ENCODE assay signal across 13 cellular contexts in the genomic region with DNA sequence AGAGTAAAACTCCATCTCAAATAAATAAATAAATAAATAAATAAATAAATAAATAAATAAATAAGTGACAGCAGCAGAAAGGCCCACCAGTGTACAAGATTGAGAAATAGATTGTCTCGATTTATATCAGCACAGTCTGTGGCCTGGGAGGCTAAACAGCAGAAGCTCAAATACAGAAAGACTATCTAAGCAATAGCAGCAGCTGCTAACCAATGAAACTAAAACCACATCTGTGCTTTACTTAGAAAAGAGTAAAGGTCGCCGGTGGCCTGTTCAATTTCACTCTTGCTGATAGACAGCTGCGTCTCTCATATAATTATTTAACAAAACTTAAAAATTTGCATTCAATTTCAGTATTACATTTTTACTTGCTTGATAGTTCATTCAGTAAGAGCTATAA.
DNase-seq lines count a peak whose midpoint lies in the region; ATAC-seq, FAIRE-seq and TF ChIP-seq lines count a peak whose summit lies in the region.
"Had no signal": no experiment of that assay in that cellular context is flagged by ENCODE, and none has a peak within 500 bp of the region (broad histone marks: within the 10 kb centered on the region; RNA-seq: fewer than 3 reads in every experiment).

No MANE protein-coding gene starts in this region.

- H3K4me2 ChIP-seq in GM12878 (ENCODE audit: control insufficient read depth, insufficient read depth): no peak overlapping the region
- H3K4me2 ChIP-seq in mesendoderm (ENCODE audit: low read length): no peak overlapping the region

- no peak for FAIRE-seq in GM12878 (lab: Jason Lieb, UNC)

- H4K8ac ChIP-seq in mesendoderm (ENCODE audit: low read depth, low read length): no peak overlapping the region

- no peak overlapping the region for H3K4ac ChIP-seq in mesendoderm (ENCODE audit: low read depth, low read length)

- in situ Hi-C loops in GM12878 (cut with MboI): no loop called here

- no peak overlapping the region for H2AK5ac ChIP-seq in mesendoderm (ENCODE audit: low read length)

- no peak overlapping the region for H3K9ac ChIP-seq in GM12878 (ENCODE audit: control insufficient read depth, insufficient read depth, low read length)
- no peak overlapping the region for H3K9ac ChIP-seq in mesendoderm (ENCODE audit: low read length)

- H3K18ac ChIP-seq in mesendoderm (ENCODE audit: low read length): no peak overlapping the region

- DNase-seq in GM12878 (ENCODE audit: low read depth, low spot score): peak; percentile 3
- DNase-seq in mesendoderm: no peak
- DNase-seq in ureter (ENCODE audit: low spot score): no peak
- DNase-seq in NCI-H187 treated with DMSO at 0.1 percent for 48 hours (lab: John Stamatoyannopoulos, UW): no peak
- DNase-seq: activated naive CD8-positive, alpha-beta T cell treated with anti-CD3 and anti-CD28 coated beads, Interleukin-2, amount 50 U/mL, for 24 hours; hippocampal formation; left lung; SW 1271; testis had no signal

- H4K5ac ChIP-seq in mesendoderm (ENCODE audit: low read length): no peak overlapping the region

- ATAC-seq in GM18909 (IDR thresholded peaks at IDR 0.05; ENCODE audit: poor library complexity, unreplicated experiment): peak; percentile 80
- peak; percentile 93 for ATAC-seq in GM21528 (IDR thresholded peaks at IDR 0.05; ENCODE audit: low FRiP score, unreplicated experiment)
- peak; percentile 96 for ATAC-seq in HG03045 (IDR thresholded peaks at IDR 0.05; ENCODE audit: unreplicated experiment)
- peak; percentile 92 for ATAC-seq in GM12878
- ATAC-seq: activated CD4-positive, CD25-positive, alpha-beta regulatory T cell treated with anti-CD3 and anti-CD28 coated beads, Interleukin-2, amount 50 U/mL, for 24 hours; activated naive CD8-positive, alpha-beta T cell treated with anti-CD3 and anti-CD28 coated beads, Interleukin-2, amount 50 U/mL, for 24 hours; left lung had no signal

- POLR2A ChIA-PET in GM12878 (lab: Charles Lee): no interaction called here

- no peaks in the 10 kb centered on the region for H3K9me3 ChIP-seq in GM12878 (replicated peaks; ENCODE audit: control insufficient read depth, insufficient read depth, low read length)
- H3K9me3 ChIP-seq: left lung, testis had no signal

- CTCF ChIA-PET in GM12878 (lab: Yijun Ruan, JAX): interaction anchor here (0.9 to 1.6 kb wide), 4 partner anchors 8 to 79 kb away, joined by 3 to 8 read pairs (median 4); no protein-coding TSS in a partner anchor

- TF ChIP-seq POLR2A in GM12878 (IDR thresholded peaks at IDR 0.05; ENCODE audit: low read depth, low read length): no peak

- no peaks in the 10 kb centered on the region for H3K79me1 ChIP-seq in mesendoderm (ENCODE audit: low read length)

- WGBS in GM12878 (ENCODE audit: insufficient coverage, insufficient replicate concordance, low lambda C conversion rate, missing lambda C conversion rate): 1% methylated on average over 4 of the region's 4 CpGs
- WGBS in mesendoderm (ENCODE audit: extremely low coverage, insufficient coverage, low lambda C conversion rate): no CpG with 5 or more reads among the region's 4 CpGs

- BruUV-seq in GM12878 (replicated peaks; lab: Mats Ljungman, UMichigan): no TSS peak

- no peaks in the 10 kb centered on the region for H3K27me3 ChIP-seq in GM12878 (replicated peaks in 1 of 2; ENCODE audit: control insufficient read depth in 2 of 2, insufficient read depth in 2 of 2, low read length in 1 of 2)
- no peaks in the 10 kb centered on the region for H3K27me3 ChIP-seq in mesendoderm (ENCODE audit: insufficient read depth, low read length, poor library complexity)
- H3K27me3 ChIP-seq: left lung, testis had no signal

- intact Hi-C loops in GM12878 (cut with micrococcal nuclease; ENCODE audit: unreplicated experiment): no loop called here

- no peaks in the 10 kb centered on the region for H3K36me3 ChIP-seq in GM12878 (ENCODE audit: control insufficient read depth in 2 of 2, insufficient read depth in 2 of 2, low read length in 1 of 2)
- H3K36me3 ChIP-seq in mesendoderm (ENCODE audit: control insufficient read depth, insufficient read depth, low read length): no peaks in the 10 kb centered on the region
- H3K36me3 ChIP-seq: left lung had no signal

- H2BK120ac ChIP-seq in mesendoderm (ENCODE audit: low read depth, low read length): no peak overlapping the region

- no peak overlapping the region for H2AFZ ChIP-seq in GM12878 (ENCODE audit: control insufficient read depth, low read depth, low read length)

- RAD21 ChIA-PET in GM12878 (lab: Charles Lee; ENCODE audit: unreplicated experiment): interaction anchor here (1.1 to 1.4 kb wide), 3 partner anchors 27 to 233 kb away, joined by 4 to 5 read pairs (median 4); no protein-coding TSS in a partner anchor

- H3K27ac ChIP-seq in GM12878 (ENCODE audit: control insufficient read depth, insufficient read depth) (no peak overlapping the region), mesendoderm (ENCODE audit: low read depth, low read length) (no peak overlapping the region)
- H3K27ac ChIP-seq: left lung, testis had no signal

- H3K79me2 ChIP-seq in GM12878 (ENCODE audit: control insufficient read depth, insufficient read depth, low read length) (no peaks in the 10 kb centered on the region), mesendoderm (ENCODE audit: control insufficient read depth, insufficient read depth, low read length) (no peaks in the 10 kb centered on the region)

- H3K23ac ChIP-seq in mesendoderm (ENCODE audit: low read length): no peak overlapping the region

- no peaks in the 10 kb centered on the region for H3K4me1 ChIP-seq in GM12878 (ENCODE audit: control insufficient read depth, insufficient read depth, low read length)
- H3K4me1 ChIP-seq in mesendoderm (ENCODE audit: control insufficient read depth, low read depth, low read length): no peaks in the 10 kb centered on the region
- H3K4me1 ChIP-seq: left lung, testis had no signal

- H3K56ac ChIP-seq in mesendoderm (ENCODE audit: low read length): no peak overlapping the region

- SMC1A ChIA-PET in GM12878 (lab: Charles Lee; ENCODE audit: uncharacterized antibody, unreplicated experiment): interaction anchor here (0.7 to 1.4 kb wide), 5 partner anchors 11 to 95 kb away, joined by 3 to 5 read pairs (median 4); no protein-coding TSS in a partner anchor

- no peak for TF ChIP-seq RAD21 in GM12878 (IDR thresholded peaks at IDR 0.05; ENCODE audit: insufficient read depth, low read depth, low read length)

- TF ChIP-seq CTCF in GM12878 (IDR thresholded peaks at IDR 0.05 in 2 of 3, conservative IDR thresholded peaks at IDR 0.05 in 1 of 3; ENCODE audit: control insufficient read depth in 2 of 3, extremely low read depth in 1 of 3, insufficient read depth in 1 of 3, low read depth in 3 of 3, low read length in 3 of 3): no peak

- H2BK5ac ChIP-seq in mesendoderm (ENCODE audit: low read length): no peak overlapping the region

- H4K20me1 ChIP-seq in GM12878 (ENCODE audit: control insufficient read depth, insufficient read depth): no peaks in the 10 kb centered on the region

- no peak overlapping the region for H3K4me3 ChIP-seq in GM12878
- H3K4me3 ChIP-seq in mesendoderm (ENCODE audit: low read length): no peak overlapping the region
- H3K4me3 ChIP-seq: left lung, testis had no signal

- no peak overlapping the region for H2BK15ac ChIP-seq in mesendoderm (replicated peaks; ENCODE audit: low read depth)

- no peak for TF ChIP-seq EP300 in GM12878 (IDR thresholded peaks at IDR 0.05; ENCODE audit: borderline replicate concordance in 1 of 2, control insufficient read depth in 1 of 2, low read depth in 2 of 2, low read length in 2 of 2)

TF ChIP-seq in GM12878, 131 proteins besides CTCF, POLR2A, EP300 and RAD21:
- TF ChIP-seq NR2F1 (conservative IDR thresholded peaks at IDR 0.05): peak; percentile 41; the same call in 1 of the 2 replicates
- TF ChIP-seq BMI1 (IDR thresholded peaks at IDR 0.05; ENCODE audit: borderline replicate concordance): no peak
- no peak for TF ChIP-seq IRF3 (IDR thresholded peaks at IDR 0.05)
- peak; percentile 81 for TF ChIP-seq PKNOX1 (IDR thresholded peaks at IDR 0.05)
- TF ChIP-seq TARDBP (IDR thresholded peaks at IDR 0.05; ENCODE audit: borderline replicate concordance): no peak
- peak; percentile 26 for TF ChIP-seq MEF2B (IDR thresholded peaks at IDR 0.05; ENCODE audit: partially characterized antibody, poor library complexity, severe bottlenecking)
- TF ChIP-seq, protein P1, sequence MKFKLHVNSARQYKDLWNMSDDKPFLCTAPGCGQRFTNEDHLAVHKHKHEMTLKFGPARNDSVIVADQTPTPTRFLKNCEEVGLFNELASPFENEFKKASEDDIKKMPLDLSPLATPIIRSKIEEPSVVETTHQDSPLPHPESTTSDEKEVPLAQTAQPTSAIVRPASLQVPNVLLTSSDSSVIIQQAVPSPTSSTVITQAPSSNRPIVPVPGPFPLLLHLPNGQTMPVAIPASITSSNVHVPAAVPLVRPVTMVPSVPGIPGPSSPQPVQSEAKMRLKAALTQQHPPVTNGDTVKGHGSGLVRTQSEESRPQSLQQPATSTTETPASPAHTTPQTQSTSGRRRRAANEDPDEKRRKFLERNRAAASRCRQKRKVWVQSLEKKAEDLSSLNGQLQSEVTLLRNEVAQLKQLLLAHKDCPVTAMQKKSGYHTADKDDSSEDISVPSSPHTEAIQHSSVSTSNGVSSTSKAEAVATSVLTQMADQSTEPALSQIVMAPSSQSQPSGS (IDR thresholded peaks at IDR 0.05; ENCODE audit: low read length): no peak
